Comparison of ENCODE assay signal across 17 cellular contexts in the genomic region with DNA sequence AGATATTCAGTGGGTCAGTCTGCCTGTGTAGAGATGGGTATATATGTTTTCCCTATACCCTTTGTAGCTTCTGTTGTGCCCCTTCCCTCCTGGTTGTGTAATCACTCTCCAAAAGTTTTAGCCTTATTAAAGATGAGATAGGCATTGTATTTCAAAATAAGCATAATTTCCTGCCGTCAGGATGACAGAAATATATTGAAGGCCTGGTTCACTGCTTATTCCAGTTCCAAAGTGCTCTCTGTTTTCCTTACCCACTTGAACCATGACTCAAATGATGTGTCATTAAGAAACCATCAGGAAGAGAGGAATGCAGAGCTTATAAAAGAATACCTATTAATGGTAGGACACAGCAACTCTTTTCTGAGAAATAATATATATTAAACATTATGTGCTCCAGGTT.
A peak's percentile ranks its signal among the peaks of the same experiment; 100 is the strongest.
DNase-seq lines count a peak whose midpoint lies in the region; ATAC-seq and TF ChIP-seq lines count a peak whose summit lies in the region.
"Had no signal": no experiment of that assay in that cellular context is flagged by ENCODE, and none has a peak within 500 bp of the region (broad histone marks: within the 10 kb centered on the region; RNA-seq: fewer than 3 reads in every experiment).

No MANE protein-coding gene starts in this region.

- no peaks in the 10 kb centered on the region for H3K4me1 ChIP-seq in right lobe of liver
- H3K4me1 ChIP-seq: right atrium auricular region had no signal

- ATAC-seq in right lobe of liver (no peak), GM18870 (IDR thresholded peaks at IDR 0.05; ENCODE audit: unreplicated experiment) (no peak)
- ATAC-seq: stimulated activated effector memory CD8-positive, alpha-beta T cell treated with anti-CD3 and anti-CD28 coated beads, Interleukin-12 subunit alpha, Interleukin-12 subunit beta, amount 100 ng/mL, for 72 hours had no signal

- TF ChIP-seq CTCF in epithelial cell of proximal tubule (conservative IDR thresholded peaks at IDR 0.05; ENCODE audit: low read depth, low read length) (no peak), right lobe of liver (IDR thresholded peaks at IDR 0.05) (no peak)

- H3K9me3 ChIP-seq in right lobe of liver, result no peaks in the 10 kb centered on the region
- H3K9me3 ChIP-seq: MG63, right atrium auricular region had no signal

- peak; percentile 58 for DNase-seq in DMS53 treated with DMSO at 0.1 percent for 48 hours (lab: John Stamatoyannopoulos, UW; ENCODE audit: unreplicated experiment)
- DNase-seq in RKO (ENCODE audit: low spot score), result peak; percentile 42
- peak; percentile 36 for DNase-seq in epithelial cell of proximal tubule (ENCODE audit: low read depth)
- peak; percentile 51 for DNase-seq in non-pigmented ciliary epithelial cell (ENCODE audit: low read depth)
- no peak for DNase-seq in AML-193 (lab: John Stamatoyannopoulos, UW)
- no peak for DNase-seq in right lobe of liver
- no peak for DNase-seq in nucleus accumbens (lab: John Stamatoyannopoulos, UW)
- DNase-seq: activated CD4-positive, CD25-positive, alpha-beta regulatory T cell treated with anti-CD3 and anti-CD28 coated beads, Interleukin-2, amount 50 U/mL, for 72 hours; activated naive CD8-positive, alpha-beta T cell treated with anti-CD3 and anti-CD28 coated beads, Interleukin-2, amount 10 ng/mL, durations not matched to agents 7 days and 5 days; MG63; naive B cell; NCI-H2081 treated with DMSO at 0.1 percent for 48 hours; stimulated activated CD4-positive, alpha-beta T cell treated with anti-CD3 and anti-CD28 coated beads, Interleukin-4, amount 100 ng/mL, for 24 hours had no signal

- intact Hi-C loops in right lobe of liver (cut with DNase I), result no loop called here

- H3K36me3 ChIP-seq in right lobe of liver, result no peaks in the 10 kb centered on the region
- H3K36me3 ChIP-seq: MG63, right atrium auricular region had no signal

- H3K27ac ChIP-seq in right lobe of liver, result no peak overlapping the region
- H3K27ac ChIP-seq: C4-2B, right atrium auricular region had no signal

- 13% methylated on average over 1 of the region's 1 CpG for WGBS in right lobe of liver (ENCODE audit: insufficient coverage, low coverage, low lambda C conversion rate, missing lambda C conversion rate)

- no peak overlapping the region for H3K4me3 ChIP-seq in epithelial cell of proximal tubule (ENCODE audit: low read depth, low read length)
- no peak overlapping the region for H3K4me3 ChIP-seq in right lobe of liver
- H3K4me3 ChIP-seq: MG63, right atrium auricular region had no signal

- no peaks in the 10 kb centered on the region for H3K27me3 ChIP-seq in right lobe of liver
- H3K27me3 ChIP-seq: MG63, right atrium auricular region had no signal

- no peak for TF ChIP-seq POLR2A in right lobe of liver (IDR thresholded peaks at IDR 0.05)

Comparison
In these comparisons a context has a peak if more than half of its experiments do, and no peak if none do; other contexts are left out.
1. DNase-seq: peak in DMS53 treated with DMSO at 0.1 percent for 48 hours (single experiment), RKO (single experiment), epithelial cell of proximal tubule (single experiment) and non-pigmented ciliary epithelial cell (single experiment); none in AML-193 (0 of 2), right lobe of liver (0 of 3) and nucleus accumbens (0 of 56).